ENCODE assay signal across 8 cellular contexts in genomic region chr10:61904711-61905445, GRCh38. TPM values are rescaled to one million over a fixed set of nuclear protein-coding genes. Genes with fewer than 3 reads are reported as not detected.
DNase-seq lines count a peak whose midpoint lies in the region; ATAC-seq and TF ChIP-seq lines count a peak whose summit lies in the region.

No MANE protein-coding gene starts in this region.

- peak overlapping the region; percentile 98 for H3K4me3 ChIP-seq in CD8-positive, alpha-beta memory T cell (ENCODE audit: low read length)
- peak overlapping the region; percentile 62 to 93; a peak in 3 of 4 replicates for H3K4me3 ChIP-seq in Panc1 (ENCODE audit: low read depth in 2 of 2, low read length in 2 of 2)
- peak overlapping the region in 1 of 4 donors; percentile 78 for H3K4me3 ChIP-seq in adrenal gland

- H3K4me1 ChIP-seq in CD8-positive, alpha-beta memory T cell (ENCODE audit: insufficient read depth, low read length) = peaks cover 23% of the 10 kb centered on the region
- H3K4me1 ChIP-seq in Panc1 (ENCODE audit: control insufficient read depth, insufficient read depth, low read length) (peaks cover 39% of the 10 kb centered on the region), adrenal gland (replicated peaks in 1 of 2) (peaks cover 10 to 24% of the 10 kb centered on the region in 2 donors)

- H3K36me3 Mint-ChIP-seq in CD8-positive, alpha-beta memory T cell = peaks cover 0 to 44% (median 2%) of the 10 kb centered on the region in 3 donors
- peaks cover 0 to 8% (median 4%) of the 10 kb centered on the region in 3 donors for H3K36me3 Mint-ChIP-seq in immature natural killer cell

- 20 to 25% (median 22%) methylated on average over 5 of the region's 5 CpGs for WGBS in adrenal gland, 4 donors

- in situ Hi-C loops in Panc1 (cut with HindIII; ENCODE audit: low pct_unique_long_range_greater_than_20kb, low sequenced_read_pairs) = no loop called here

- H3K9me3 ChIP-seq in CD8-positive, alpha-beta memory T cell (ENCODE audit: low read length) = no peaks in the 10 kb centered on the region
- no peaks in the 10 kb centered on the region for H3K9me3 ChIP-seq in Panc1 (ENCODE audit: control insufficient read depth, insufficient read depth, low read depth, low read length)
- H3K9me3 ChIP-seq in adrenal gland (replicated peaks in 1 of 3) = no peaks in the 10 kb centered on the region

- H3K4me1 Mint-ChIP-seq in CD8-positive, alpha-beta memory T cell = peaks cover 27 to 61% (median 52%) of the 10 kb centered on the region in 3 donors
- H3K4me1 Mint-ChIP-seq in immature natural killer cell = peaks cover 32 to 58% of the 10 kb centered on the region in 2 donors

- peak overlapping the region in 7 of 8 donors; percentile 47 to 96 (median 81) for H3K27ac Mint-ChIP-seq in CD8-positive, alpha-beta memory T cell
- H3K27ac Mint-ChIP-seq in immature natural killer cell = peak overlapping the region; percentile 11 to 97 (median 86)

- TF ChIP-seq CTCF in Panc1 (IDR thresholded peaks at IDR 0.05) (peak; percentile 65), adrenal gland (IDR thresholded peaks at IDR 0.05) (peak in 1 of 6 experiments; percentile 7)

- no TSS peak for BruUV-seq in Panc1 (replicated peaks; lab: Mats Ljungman, UMichigan)

- peak; percentile 28 for ATAC-seq in GM19035 (IDR thresholded peaks at IDR 0.05; ENCODE audit: unreplicated experiment)
- peak; percentile 40 for ATAC-seq in HG03159 (IDR thresholded peaks at IDR 0.05; ENCODE audit: unreplicated experiment)
- ATAC-seq in Panc1 = no peak

- POLR2A ChIA-PET in CD8-positive, alpha-beta memory T cell (lab: Charles Lee) = no interaction called here
- POLR2A ChIA-PET in Panc1 (lab: Charles Lee) = interaction anchor here (0.7 kb wide), 1 partner anchor 547 kb away, joined by 3 read pairs; no protein-coding TSS in a partner anchor

- TF ChIP-seq POLR2A in adrenal gland (IDR thresholded peaks at IDR 0.05) = peak in 1 of 2 donors; percentile 25

- CTCF ChIA-PET in CD8-positive, alpha-beta memory T cell (lab: Charles Lee) = interaction anchor here (1.6 to 7.4 kb wide), 2 partner anchors 35 to 133 kb away, joined by 4 to 47 read pairs; no protein-coding TSS in a partner anchor
- CTCF ChIA-PET in Panc1 (lab: Charles Lee) = interaction anchor here (0.7 to 1.5 kb wide), 2 partner anchors 8 to 247 kb away, joined by 3 to 6 read pairs; no protein-coding TSS in a partner anchor

- peaks cover 0 to 4% of the 10 kb centered on the region in 2 donors for H3K27me3 Mint-ChIP-seq in CD8-positive, alpha-beta memory T cell
- H3K27me3 Mint-ChIP-seq in immature natural killer cell (ENCODE audit: low read depth in 3 of 3) = peaks cover 8 to 19% (median 15%) of the 10 kb centered on the region in 3 donors

- H3K36me3 ChIP-seq in CD8-positive, alpha-beta memory T cell (ENCODE audit: insufficient read depth, low read length) = no peaks in the 10 kb centered on the region
- H3K36me3 ChIP-seq in Panc1 (ENCODE audit: control insufficient read depth, insufficient read depth, low read length) (no peaks in the 10 kb centered on the region; the same call in 1 of the 2 replicates), adrenal gland (replicated peaks in 1 of 2) (no peaks in the 10 kb centered on the region)

- H3K9me3 Mint-ChIP-seq in CD8-positive, alpha-beta memory T cell = no peaks in the 10 kb centered on the region
- no peaks in the 10 kb centered on the region for H3K9me3 Mint-ChIP-seq in immature natural killer cell

- H3K4me3 Mint-ChIP-seq in CD8-positive, alpha-beta memory T cell = peak overlapping the region; percentile 88 to 94 (median 91)
- H3K4me3 Mint-ChIP-seq in immature natural killer cell = peak overlapping the region; percentile 88 to 95 (median 91)

- no peak overlapping the region for H3K27ac ChIP-seq in CD8-positive, alpha-beta memory T cell (ENCODE audit: low read depth, low read length)
- H3K27ac ChIP-seq in Panc1 (ENCODE audit: low read length) = peak overlapping the region; percentile 100
- H3K27ac ChIP-seq in adrenal gland = peak overlapping the region; percentile 89 to 99 (median 94)

- H3K27me3 ChIP-seq in CD8-positive, alpha-beta memory T cell (ENCODE audit: insufficient read depth, low read length, poor library complexity, severe bottlenecking) = no peaks in the 10 kb centered on the region
- no peaks in the 10 kb centered on the region for H3K27me3 ChIP-seq in Panc1 (ENCODE audit: control insufficient read depth, insufficient read depth, low read length)
- no peaks in the 10 kb centered on the region for H3K27me3 ChIP-seq in adrenal gland

- intact Hi-C loops in Panc1 (cut with micrococcal nuclease; ENCODE audit: unreplicated experiment) (loop anchor here (5.0 to 10.0 kb wide), 2 partner anchors 142 to 360 kb away; partner anchors contain the start of gene RTKN2), adrenal gland (cut with DNase I) (loop anchor here in 1 of 2 donors (10.0 kb wide), 1 partner anchor 340 kb away; no protein-coding TSS in a partner anchor)

- peak in 1 of 5 donors; percentile 52 for DNase-seq in CD8-positive, alpha-beta memory T cell
- DNase-seq in Panc1 (ENCODE audit: low read depth, low spot score) (peak; percentile 63), adrenal gland (peak in 6 of 7 donors; percentile 37 to 65 (median 44)), immature natural killer cell (no peak), NCI-H524 treated with DMSO at 0.1 percent for 48 hours (lab: John Stamatoyannopoulos, UW) (no peak)
- DNase-seq in stimulated activated CD4-positive, alpha-beta T cell treated with anti-CD3 and anti-CD28 coated beads, Interleukin-2, amount 100 ng/mL, for 4 hours (ENCODE audit: low read depth) = peak; percentile 69

RNA-seq across cellular contexts. Expression of gene ARID5B, which starts 3.4 kb away (rescaled TPM):
- 10 to 100 TPM; 37.1 to 38.4 TPM for total RNA-seq in CD8-positive, alpha-beta memory T cell
- 48.7 TPM for polyA plus RNA-seq in CD8-positive, alpha-beta memory T cell
- total RNA-seq in Panc1 (2021; ENCODE audit: unreplicated experiment) = 22.7 TPM
- 7.6 TPM for polyA plus RNA-seq in Panc1 (2012; ENCODE audit: insufficient read length)
- total RNA-seq in adrenal gland = 10 to 100 TPM in 7 of 8 donors, 1 to 10 TPM in 1; 8.6 to 42.4 (median 30.8) TPM
- 10 to 100 TPM in 1 of 3 donors, 1 to 10 TPM in 2; 5.7 to 10.7 (median 9.0) TPM for polyA plus RNA-seq in adrenal gland
- 10 to 100 TPM; 12.2 to 35.3 (median 22.1) TPM for polyA plus RNA-seq in immature natural killer cell

Comparison
In these comparisons a context has a peak if more than half of its experiments do, and no peak if none do; other contexts are left out.
1. DNase-seq: peak in Panc1 (single experiment), adrenal gland (6 of 7) and stimulated activated CD4-positive, alpha-beta T cell treated with anti-CD3 and anti-CD28 coated beads, Interleukin-2, amount 100 ng/mL, for 4 hours (single experiment); none in immature natural killer cell (0 of 3) and NCI-H524 treated with DMSO at 0.1 percent for 48 hours (single experiment).